14 cellular contexts compared by ENCODE assay signal in the genomic region with DNA sequence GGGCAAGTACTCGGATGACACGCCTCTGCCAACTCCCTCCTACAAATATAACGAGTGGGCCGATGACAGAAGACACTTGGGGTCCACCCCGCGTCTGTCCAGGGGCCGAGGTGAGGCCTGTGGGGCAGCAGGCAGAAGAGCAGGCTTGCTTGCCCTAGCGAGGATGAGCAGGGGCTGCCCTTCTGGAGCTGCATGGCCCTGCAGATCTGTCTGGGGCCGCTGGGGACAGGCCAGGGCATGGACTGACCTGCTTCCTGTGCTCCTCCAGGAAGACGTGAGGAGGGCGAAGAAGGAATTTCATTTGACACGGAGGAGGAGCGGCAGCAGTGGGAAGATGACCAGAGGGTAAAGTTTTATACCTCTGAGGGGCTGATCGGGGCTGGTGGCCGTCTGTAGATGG. TPM values are rescaled to one million over a fixed set of nuclear protein-coding genes. Genes with fewer than 3 reads are reported as not detected.
"Had no signal": no experiment of that assay in that cellular context is flagged by ENCODE, and none has a peak within 500 bp of the region (broad histone marks: within the 10 kb centered on the region; RNA-seq: fewer than 3 reads in every experiment).

No MANE protein-coding gene starts in this region.

- H3K27ac Mint-ChIP-seq: activated B cell treated with CpG ODN at 0.5 μM for 24 hours; activated CD4-positive, alpha-beta T cell treated with anti-CD3 and anti-CD28 coated beads, Interleukin-2, amount 10 ng/mL, durations not matched to agents 7 days and 5 days; activated naive CD4-positive, alpha-beta T cell treated with anti-CD3 and anti-CD28 coated beads, Interleukin-2, amount 50 U/mL, for 24 hours; progenitor cell of endocrine pancreas had no signal

- H3K9me3 Mint-ChIP-seq: activated B cell treated with CpG ODN at 0.5 μM for 24 hours; activated CD4-positive, alpha-beta T cell treated with anti-CD3 and anti-CD28 coated beads, Interleukin-2, amount 10 ng/mL, durations not matched to agents 7 days and 5 days; activated naive CD4-positive, alpha-beta T cell treated with anti-CD3 and anti-CD28 coated beads, Interleukin-2, amount 50 U/mL, for 24 hours; naive thymus-derived CD4-positive, alpha-beta T cell had no signal

- H3K27me3 Mint-ChIP-seq: activated B cell treated with CpG ODN at 0.5 μM for 24 hours; activated CD4-positive, alpha-beta T cell treated with anti-CD3 and anti-CD28 coated beads, Interleukin-2, amount 10 ng/mL, durations not matched to agents 7 days and 5 days; activated naive CD4-positive, alpha-beta T cell treated with anti-CD3 and anti-CD28 coated beads, Interleukin-2, amount 50 U/mL, for 24 hours; naive thymus-derived CD4-positive, alpha-beta T cell; progenitor cell of endocrine pancreas had no signal

- H3K4me3 Mint-ChIP-seq: activated B cell treated with CpG ODN at 0.5 μM for 24 hours; activated CD4-positive, alpha-beta T cell treated with anti-CD3 and anti-CD28 coated beads, Interleukin-2, amount 10 ng/mL, durations not matched to agents 7 days and 5 days; activated naive CD4-positive, alpha-beta T cell treated with anti-CD3 and anti-CD28 coated beads, Interleukin-2, amount 50 U/mL, for 24 hours; naive thymus-derived CD4-positive, alpha-beta T cell had no signal

- H3K9me3 ChIP-seq: sigmoid colon, upper lobe of right lung had no signal

- H3K27me3 ChIP-seq: sigmoid colon, upper lobe of right lung had no signal

- H3K27ac ChIP-seq: sigmoid colon, upper lobe of right lung had no signal

- DNase-seq: activated B cell treated with CpG ODN at 0.5 μM for 24 hours; activated effector memory CD4-positive, alpha-beta T cell treated with Interleukin-2 at 50 U/mL for 16 hours; sigmoid colon; upper lobe of right lung had no signal

- H3K4me3 ChIP-seq: sigmoid colon, upper lobe of right lung had no signal

RNA-seq across cellular contexts. Expression of a gene that starts 35.9 kb away (rescaled TPM):
- total RNA-seq: activated B cell treated with CpG ODN at 0.5 μM for 24 hours; activated CD4-positive, alpha-beta T cell treated with anti-CD3 and anti-CD28 coated beads, Interleukin-2, amount 10 ng/mL, durations not matched to agents 7 days and 5 days; glomerular endothelial cell; lung microvascular endothelial cell; mononuclear cell; naive thymus-derived CD4-positive, alpha-beta T cell; occipital lobe; T-helper 1 cell treated with Interleukin-12 subunit alpha and Interleukin-12 subunit beta and Interleukin-4 antibody, amounts not matched to agents 30 ng/mL and 1 ng/mL, for 36 hours; temporal lobe had no signal

RNA-seq across cellular contexts. Expression of a gene that starts 44.6 kb away (rescaled TPM):
- total RNA-seq: activated B cell treated with CpG ODN at 0.5 μM for 24 hours; activated CD4-positive, alpha-beta T cell treated with anti-CD3 and anti-CD28 coated beads, Interleukin-2, amount 10 ng/mL, durations not matched to agents 7 days and 5 days; glomerular endothelial cell; progenitor cell of endocrine pancreas; T-helper 1 cell treated with Interleukin-12 subunit alpha and Interleukin-12 subunit beta and Interleukin-4 antibody, amounts not matched to agents 30 ng/mL and 1 ng/mL, for 36 hours had no signal
